ENCODE assay signal across 21 cellular contexts in the genomic region with DNA sequence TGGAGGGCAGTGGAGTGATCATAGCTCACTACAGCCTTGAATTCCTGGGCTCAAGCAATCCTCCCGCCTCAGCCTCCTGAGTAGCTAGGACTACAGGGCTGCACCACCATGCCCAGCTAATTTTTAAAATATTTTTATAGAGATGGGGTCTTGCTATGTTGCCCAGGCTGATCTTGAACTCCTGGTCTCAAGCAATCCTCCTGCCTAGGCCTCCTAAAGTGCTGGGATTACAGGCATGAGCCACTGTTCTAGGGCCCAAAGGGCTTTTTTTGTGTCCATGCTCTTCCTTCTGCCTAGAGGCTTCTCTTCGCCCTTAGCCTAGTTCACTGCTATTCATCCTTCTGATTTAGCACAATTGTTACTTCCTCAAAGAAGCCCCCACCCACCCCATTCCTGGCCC. TPM values are rescaled to one million over a fixed set of nuclear protein-coding genes. Genes with fewer than 3 reads are reported as not detected.
"Had no signal": no experiment of that assay in that cellular context is flagged by ENCODE, and none has a peak within 500 bp of the region (broad histone marks: within the 10 kb centered on the region; RNA-seq: fewer than 3 reads in every experiment).

No MANE protein-coding gene starts in this region.

RNA-seq across cellular contexts. Expression of a gene that starts 13.0 kb away (rescaled TPM):
- total RNA-seq: activated CD4-positive, alpha-beta T cell treated with anti-CD3 and anti-CD28 coated beads, Interleukin-2, amount 10 ng/mL, durations not matched to agents 24 days and 14 days; activated T-helper 1 cell treated with anti-CD3 and anti-CD28 coated beads, Interleukin-12 subunit alpha, Interleukin-12 subunit beta, Interleukin-2, Interleukin-4 antibody, amounts not matched to agents 30 ng/mL and 10 ng/mL and 1 ng/mL, durations not matched to agents 14 hours and 24 hours and 36 hours had no signal

RNA-seq across cellular contexts. Expression of a gene that starts 41.2 kb away (rescaled TPM):
- total RNA-seq: activated B cell treated with CpG ODN at 0.5 μM for 24 hours; activated CD4-positive, alpha-beta memory T cell treated with anti-CD3 and anti-CD28 coated beads for 36 hours; activated CD4-positive, alpha-beta T cell treated with anti-CD3 and anti-CD28 coated beads, Interleukin-2, amount 10 ng/mL, durations not matched to agents 24 days and 14 days; activated CD8-positive, alpha-beta memory T cell treated with anti-CD3 and anti-CD28 coated beads for 36 hours; activated CD8-positive, alpha-beta T cell treated with anti-CD3 and anti-CD28 coated beads for 36 hours; activated naive CD4-positive, alpha-beta T cell treated with anti-CD3 and anti-CD28 coated beads for 36 hours; activated naive CD4-positive, alpha-beta T cell treated with anti-CD3 and anti-CD28 coated beads, Interleukin-2, amount 50 U/mL, for 72 hours; activated naive CD8-positive, alpha-beta T cell treated with anti-CD3 and anti-CD28 coated beads for 36 hours; activated T-cell treated with anti-CD3 and anti-CD28 coated beads, Interleukin-2, amount 50 U/mL, for 4 hours; activated T-cell treated with anti-CD3 and anti-CD28 coated beads, Interleukin-2, amount 50 U/mL, for 72 hours; activated T-helper 1 cell treated with anti-CD3 and anti-CD28 coated beads, Interleukin-12 subunit alpha, Interleukin-12 subunit beta, Interleukin-2, Interleukin-4 antibody, amounts not matched to agents 30 ng/mL and 10 ng/mL and 1 ng/mL, durations not matched to agents 14 hours and 24 hours and 36 hours; activated T-helper 17 cell treated with anti-CD3 and anti-CD28 coated beads, Interleukin-2, amount 50 U/mL, for 72 hours; adrenal gland; aorta; astrocyte; body of pancreas; breast epithelium; cardiac septum; cerebellum; T-helper 1 cell treated with Interleukin-12 subunit alpha and Interleukin-12 subunit beta and Interleukin-4 antibody, amounts not matched to agents 30 ng/mL and 1 ng/mL, for 36 hours; T-helper 2 cell treated with Interferon-gamma antibody and Interleukin-4, amounts not matched to agents 100 ng/mL and 5 ng/mL, for 36 hours had no signal
- polyA plus RNA-seq: adrenal gland, aorta had no signal
